Comparison of ENCODE assay signal across 8 cellular contexts in the genomic region with DNA sequence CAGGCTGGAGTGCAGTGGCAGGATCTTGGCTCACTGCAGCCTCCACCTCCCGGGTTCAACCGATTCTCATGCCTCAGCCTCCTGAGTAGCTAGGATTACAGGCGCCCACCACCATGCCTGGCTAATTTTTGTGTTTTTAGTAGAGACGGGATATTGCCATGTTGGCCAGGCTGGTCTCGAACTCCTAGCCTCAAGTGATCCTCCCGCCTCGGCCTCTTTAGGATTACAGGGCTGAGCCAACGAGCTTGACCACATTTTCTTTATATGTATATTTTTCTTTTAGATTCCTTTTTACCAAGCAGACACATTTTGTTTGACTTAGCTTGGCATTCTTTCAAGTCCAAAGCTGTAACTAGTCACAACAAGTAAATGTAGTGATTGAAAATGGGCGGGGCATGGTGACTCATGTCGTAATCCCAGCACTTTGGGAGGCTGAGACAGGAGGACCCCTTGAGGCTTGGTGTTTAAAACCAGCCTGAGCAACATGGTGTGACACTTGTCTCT. TPM values are rescaled to one million over a fixed set of nuclear protein-coding genes. Genes with fewer than 3 reads are reported as not detected.
DNase-seq lines count a peak whose midpoint lies in the region; ATAC-seq, FAIRE-seq and TF ChIP-seq lines count a peak whose summit lies in the region.
"Not testable (repeated sequence)": the region's sequence is repeated elsewhere in the genome, so short reads cannot be mapped to it uniquely, and the experiment has no call there.

No MANE protein-coding gene starts in this region.

- not testable (repeated sequence) for H3K4me2 ChIP-seq in GM23338

- peaks cover 24% of the 10 kb centered on the region for H3K79me2 ChIP-seq in GM23338 (replicated peaks; ENCODE audit: insufficient read depth)

- H2AFZ ChIP-seq in GM23338: not testable (repeated sequence)

- H3K4me1 ChIP-seq in GM23338 (ENCODE audit: insufficient read depth): not testable (repeated sequence)
- H3K4me1 ChIP-seq in colonic mucosa: peaks cover 10% of the 10 kb centered on the region

- not testable (repeated sequence) for H3K9me3 Mint-ChIP-seq in GM23338

- ATAC-seq in GM23338: not testable (repeated sequence)

- not testable (repeated sequence) for H3K36me3 Mint-ChIP-seq in GM23338 (ENCODE audit: low read depth)

- H3K4me3 ChIP-seq in AG09309 (ENCODE audit: control insufficient read depth, low read depth, low read length); GM23338; colonic mucosa: not testable (repeated sequence)

- H3K9ac ChIP-seq in colonic mucosa (ENCODE audit: low read depth in 2 of 2, low read length in 2 of 2): not testable (repeated sequence)

- not testable (repeated sequence) for FAIRE-seq in RCC 7860 (lab: Jason Lieb, UNC)

- not testable (repeated sequence) for H3K9me3 ChIP-seq in colonic mucosa

- H3K4me3 Mint-ChIP-seq in GM23338: not testable (repeated sequence)

- peaks cover 10% of the 10 kb centered on the region for H3K4me1 Mint-ChIP-seq in GM23338

- TF ChIP-seq CTCF in AG09309 (IDR thresholded peaks at IDR 0.05; ENCODE audit: control insufficient read depth, insufficient read depth, low read depth, low read length, missing control alignments); GM23338 (conservative IDR thresholded peaks at IDR 0.05; ENCODE audit: low read depth in 2 of 2); colonic mucosa (IDR thresholded peaks at IDR 0.05): not testable (repeated sequence)

- DNase-seq in AG09309 (ENCODE audit: low read depth): peak; percentile 66
- peak; percentile 63 for DNase-seq in GM23338 (ENCODE audit: low spot score)
- DNase-seq in MV-4-11 (lab: John Stamatoyannopoulos, UW): peak; percentile 57
- DNase-seq in RCC 7860 (ENCODE audit: low spot score): peak; percentile 60
- DNase-seq in activated T-cell treated with anti-CD3 and anti-CD28 coated beads for 24 hours (ENCODE audit: low read depth): peak; percentile 16
- DNase-seq in colonic mucosa: peak; percentile 62
- DNase-seq in iris pigment epithelial cell (ENCODE audit: low read depth): peak; percentile 98
- DNase-seq in stimulated activated CD4-positive, alpha-beta T cell treated with anti-CD3 and anti-CD28 coated beads, Interleukin-1b, Interleukin-23, amount 100 ng/mL, for 48 hours: peak; percentile 60

- H3K27ac Mint-ChIP-seq in GM23338: not testable (repeated sequence)

- not testable (repeated sequence) for H4K20me1 ChIP-seq in GM23338 (replicated peaks; ENCODE audit: insufficient read depth)

- H3K27me3 Mint-ChIP-seq in GM23338 (ENCODE audit: insufficient read depth, low read depth, poor library complexity): not testable (repeated sequence)

- not testable (repeated sequence) for H3K27me3 ChIP-seq in GM23338 (ENCODE audit: insufficient read depth); colonic mucosa

- not testable (repeated sequence) for H3K27ac ChIP-seq in GM23338 (ENCODE audit: low read depth)
- H3K27ac ChIP-seq in colonic mucosa: peak overlapping the region; percentile 96

- not testable (repeated sequence) for H3K36me3 ChIP-seq in GM23338 (ENCODE audit: insufficient read depth); colonic mucosa

- not testable (repeated sequence) for H3K9me2 ChIP-seq in GM23338 (ENCODE audit: insufficient read depth)

- not testable (repeated sequence) for H3F3A ChIP-seq in GM23338 (replicated peaks; ENCODE audit: low read depth)

- intact Hi-C loops in colonic mucosa (cut with DNase I): not testable (repeated sequence)

TF ChIP-seq in GM23338, 12 proteins besides CTCF, POLR2A, EP300 and RAD21:
- 0 out of 2 replicates have a peak, but pooled peaks have one; percentile 14 for TF ChIP-seq CREB1 (CRISPR knock-in tag; IDR thresholded peaks at IDR 0.05; ENCODE audit: low read depth)

RNA-seq across cellular contexts. Expression of a gene that starts 2.1 kb away (rescaled TPM):
- total RNA-seq in GM23338 (2014; rRNA removed; shearing (Covaris generic)): 11.0 and 16.0 TPM in 2 replicates
- polyA plus RNA-seq in GM23338 (2016; fragmentation: Nextera tagmentation; extraction: Ambion mirVana): 7.0 and 8.3 TPM in 2 replicates
- 10 to 100 TPM; 53.0 to 71.6 TPM for total RNA-seq in colonic mucosa

RNA-seq across cellular contexts. Expression of a gene that starts 5.0 kb away (rescaled TPM):
- 22.9 and 28.7 TPM in 2 replicates for total RNA-seq in GM23338 (2014; rRNA removed; shearing (Covaris generic))
- 11.1 and 13.0 TPM in 2 replicates for polyA plus RNA-seq in GM23338 (2016; fragmentation: Nextera tagmentation; extraction: Ambion mirVana)
- 10 to 100 TPM; 38.5 to 50.3 TPM for total RNA-seq in colonic mucosa

Comparison
In these comparisons a context has a peak if more than half of its experiments do, and no peak if none do; other contexts are left out.
1. DNase-seq: peak in every context shown above with its lines; median percentile 98 in iris pigment epithelial cell; 66 in AG09309; 63 in GM23338; 62 in colonic mucosa; 60 in RCC 7860; 60 in stimulated activated CD4-positive, alpha-beta T cell treated with anti-CD3 and anti-CD28 coated beads, Interleukin-1b, Interleukin-23, amount 100 ng/mL, for 48 hours; 57 in MV-4-11; 16 in activated T-cell treated with anti-CD3 and anti-CD28 coated beads for 24 hours.